20 cellular contexts compared by ENCODE assay signal in the genomic region with DNA sequence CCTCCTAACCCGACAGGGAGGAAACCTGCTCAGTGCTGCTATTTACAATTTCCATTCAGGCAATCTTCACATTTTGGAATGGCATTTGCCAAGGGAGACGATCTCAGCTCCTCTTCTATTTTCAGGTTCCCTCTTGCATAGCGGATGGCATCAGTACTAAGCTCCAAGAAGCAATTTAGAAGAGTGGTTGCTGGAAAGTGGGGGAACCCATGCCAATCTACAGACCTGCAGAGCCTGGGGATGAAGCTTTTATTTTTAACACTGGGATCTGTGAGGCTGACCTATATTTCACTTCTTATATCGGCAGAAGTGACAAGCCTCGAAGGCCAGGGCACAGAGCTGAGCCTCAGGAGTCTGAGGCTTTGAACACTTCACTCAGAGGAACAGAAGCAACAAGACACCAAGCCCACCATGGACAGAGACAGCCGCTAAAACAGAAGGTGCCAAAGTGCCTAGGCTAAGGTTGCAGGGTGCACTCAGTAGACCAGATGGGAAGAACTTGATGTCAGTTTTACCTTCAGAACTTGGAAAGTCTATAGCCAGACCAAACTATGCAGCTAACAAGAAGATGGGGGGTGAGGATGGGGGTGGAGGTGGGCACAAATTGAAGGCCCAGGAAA. TPM values are rescaled to one million over a fixed set of nuclear protein-coding genes. Genes with fewer than 3 reads are reported as not detected.
DNase-seq lines count a peak whose midpoint lies in the region; ATAC-seq lines count a peak whose summit lies in the region.
"Had no signal": no experiment of that assay in that cellular context is flagged by ENCODE, and none has a peak within 500 bp of the region (broad histone marks: within the 10 kb centered on the region; RNA-seq: fewer than 3 reads in every experiment).

No MANE protein-coding gene starts in this region.

- H3K36me3 ChIP-seq in GM23248 (ENCODE audit: low read depth): no peaks in the 10 kb centered on the region

- peaks cover 61% of the 10 kb centered on the region for H3K79me2 ChIP-seq in GM23248 (ENCODE audit: insufficient read depth)

- H3K27me3 ChIP-seq in layer of hippocampus (ENCODE audit: control insufficient read depth, insufficient read depth, low read length): no peaks in the 10 kb centered on the region
- no peaks in the 10 kb centered on the region for H3K27me3 ChIP-seq in GM23248 (replicated peaks; ENCODE audit: insufficient read depth)

- H3K4me2 ChIP-seq in GM23248 (ENCODE audit: unreplicated experiment): no peak overlapping the region

- no peak overlapping the region for H2AFZ ChIP-seq in GM23248

- in situ Hi-C loops in GM23248 (cut with MboI): loop anchor here (25.0 kb wide), 1 partner anchor 108 kb away; no protein-coding TSS in a partner anchor

- H3K4me3 ChIP-seq in GM23248: no peak overlapping the region

- peaks cover 5% of the 10 kb centered on the region; the same call in 1 of the 2 replicates for H3F3A ChIP-seq in GM23248 (ENCODE audit: insufficient read depth)

- H3K9me2 ChIP-seq in GM23248 (ENCODE audit: insufficient read depth): no peaks in the 10 kb centered on the region

- H3K4me1 ChIP-seq in GM23248 (ENCODE audit: insufficient read depth): peaks cover 18% of the 10 kb centered on the region

- no peak for ATAC-seq in HG03280 (IDR thresholded peaks at IDR 0.05; ENCODE audit: unreplicated experiment)
- ATAC-seq: HepG2; naive thymus-derived CD4-positive, alpha-beta T cell had no signal

- no peak overlapping the region for H3K9ac ChIP-seq in GM23248

- H3K27ac ChIP-seq in caudate nucleus (ENCODE audit: low read depth, low read length) (peak overlapping the region; percentile 78), layer of hippocampus (ENCODE audit: low read depth, low read length) (peak overlapping the region; percentile 67), substantia nigra (ENCODE audit: low read depth, low read length, poor library complexity, severe bottlenecking) (peak overlapping the region; percentile 51), GM23248 (no peak overlapping the region)
- H3K27ac ChIP-seq: 22Rv1 had no signal

- no peaks in the 10 kb centered on the region for H3K9me3 ChIP-seq in GM23248 (ENCODE audit: low read depth)

- 77 to 78% methylated on average over 6 of the region's 6 CpGs for WGBS in GM23248 (ENCODE audit: low coverage in 1 of 2, low lambda C conversion rate in 2 of 2, missing lambda C conversion rate in 2 of 2), 2 experiments

- H4K20me1 ChIP-seq in GM23248 (ENCODE audit: insufficient read depth): no peaks in the 10 kb centered on the region

- DNase-seq in DMS 273 (lab: John Stamatoyannopoulos, UW; ENCODE audit: unreplicated experiment) (peak; percentile 13), DMS 273 treated with DMSO at 0.1 percent for 48 hours (lab: John Stamatoyannopoulos, UW) (no peak), caudate nucleus (lab: John Stamatoyannopoulos, UW) (peak in 1 of 61 donors; percentile 15), substantia nigra (lab: John Stamatoyannopoulos, UW) (no peak), NCI-H446 treated with DMSO at 0.1 percent for 48 hours (lab: John Stamatoyannopoulos, UW) (no peak), GM23248 (no peak)
- DNase-seq: activated CD4-positive, alpha-beta T cell treated with anti-CD3 and anti-CD28 coated beads for 1 hour; activated naive CD4-positive, alpha-beta T cell treated with anti-CD3 and anti-CD28 coated beads for 36 hours; activated T-cell treated with anti-CD3 and anti-CD28 coated beads, Interleukin-2, amount 50 U/mL, for 24 hours; H9; naive thymus-derived CD4-positive, alpha-beta T cell; NCI-H748 treated with DMSO at 0.1 percent for 48 hours; OCI-M1; posterior cingulate gyrus; SHP77; stimulated activated naive CD4-positive, alpha-beta T cell treated with Interleukin-2 at 50 U/mL for 16 hours had no signal

RNA-seq across cellular contexts. Expression of a gene that starts 43.9 kb away (rescaled TPM):
- total RNA-seq in GM23248 (2014; rRNA removed; shearing (Covaris generic)): 37.6 and 39.8 TPM in 2 replicates
- 12.5 TPM in 2 replicates for polyA plus RNA-seq in GM23248 (2016; fragmentation: Nextera tagmentation; extraction: Ambion mirVana)
- total RNA-seq: HepG2 had no signal
- polyA plus RNA-seq: HepG2; naive thymus-derived CD4-positive, alpha-beta T cell had no signal
